35 cellular contexts compared by ENCODE assay signal in genomic region chr3:48143567-48143966, GRCh38. TPM values are rescaled to one million over a fixed set of nuclear protein-coding genes. Genes with fewer than 3 reads are reported as not detected.
"Had no signal": no experiment of that assay in that cellular context is flagged by ENCODE, and none has a peak within 500 bp of the region (broad histone marks: within the 10 kb centered on the region; RNA-seq: fewer than 3 reads in every experiment).

No MANE protein-coding gene starts in this region.

- H3K36me3 ChIP-seq: ascending aorta, cardiac muscle cell had no signal

- H3K27me3 ChIP-seq: ascending aorta, cardiac muscle cell had no signal

- H3K27ac Mint-ChIP-seq: activated B cell treated with CpG ODN at 0.5 μM for 24 hours; activated CD4-positive, alpha-beta memory T cell treated with anti-CD3 and anti-CD28 coated beads for 36 hours; activated CD4-positive, alpha-beta T cell treated with anti-CD3 and anti-CD28 coated beads, Interleukin-2, amount 10 ng/mL, durations not matched to agents 24 days and 14 days; activated CD8-positive, alpha-beta memory T cell treated with anti-CD3 and anti-CD28 coated beads, Interleukin-2, amount 10 ng/mL, durations not matched to agents 7 days and 5 days; activated CD8-positive, alpha-beta T cell treated with anti-CD3 and anti-CD28 coated beads, Interleukin-2, amount 10 ng/mL, durations not matched to agents 7 days and 5 days; activated naive CD4-positive, alpha-beta T cell treated with anti-CD3 and anti-CD28 coated beads, Interleukin-2, amount 10 ng/mL, durations not matched to agents 7 days and 5 days; activated naive CD4-positive, alpha-beta T cell treated with anti-CD3 and anti-CD28 coated beads, Interleukin-2, amount 50 U/mL, for 24 hours; activated naive CD8-positive, alpha-beta T cell; activated naive CD8-positive, alpha-beta T cell treated with anti-CD3 and anti-CD28 coated beads, Interleukin-2, amount 10 ng/mL, durations not matched to agents 7 days and 5 days; activated naive CD8-positive, alpha-beta T cell treated with anti-CD3 and anti-CD28 coated beads, Interleukin-2, amount 50 U/mL, for 24 hours; activated T-cell treated with anti-CD3 and anti-CD28 coated beads, Interleukin-2, amount 50 U/mL, for 24 hours; activated T-helper 2 cell treated with anti-CD3 and anti-CD28 coated beads, Interferon-gamma antibody, Interleukin-2, Interleukin-4, amounts not matched to agents 10 μg/mL and 5 μg/mL and 100 μg/mL, durations not matched to agents 14 hours and 24 hours and 36 hours; brain; T-helper 1 cell treated with Interleukin-12 subunit alpha and Interleukin-12 subunit beta and Interleukin-4 antibody, amounts not matched to agents 30 μg/mL and 1 μg/mL, for 36 hours; T-helper 2 cell treated with Interferon-gamma antibody and Interleukin-4, amounts not matched to agents 5 μg/mL and 100 μg/mL, for 36 hours had no signal

- H3K4me3 Mint-ChIP-seq: activated B cell treated with CpG ODN at 0.5 μM for 24 hours; activated CD4-positive, alpha-beta memory T cell treated with anti-CD3 and anti-CD28 coated beads for 36 hours; activated CD4-positive, alpha-beta T cell treated with anti-CD3 and anti-CD28 coated beads, Interleukin-2, amount 10 ng/mL, durations not matched to agents 24 days and 14 days; activated CD8-positive, alpha-beta memory T cell treated with anti-CD3 and anti-CD28 coated beads, Interleukin-2, amount 10 ng/mL, durations not matched to agents 7 days and 5 days; activated CD8-positive, alpha-beta T cell treated with anti-CD3 and anti-CD28 coated beads, Interleukin-2, amount 10 ng/mL, durations not matched to agents 7 days and 5 days; activated naive CD4-positive, alpha-beta T cell treated with anti-CD3 and anti-CD28 coated beads, Interleukin-2, amount 10 ng/mL, durations not matched to agents 7 days and 5 days; activated naive CD4-positive, alpha-beta T cell treated with anti-CD3 and anti-CD28 coated beads, Interleukin-2, amount 50 U/mL, for 24 hours; activated naive CD8-positive, alpha-beta T cell; activated naive CD8-positive, alpha-beta T cell treated with anti-CD3 and anti-CD28 coated beads, Interleukin-2, amount 10 ng/mL, durations not matched to agents 7 days and 5 days; activated naive CD8-positive, alpha-beta T cell treated with anti-CD3 and anti-CD28 coated beads, Interleukin-2, amount 50 U/mL, for 24 hours; activated T-cell treated with anti-CD3 and anti-CD28 coated beads, Interleukin-2, amount 50 U/mL, for 24 hours; brain; central memory CD8-positive, alpha-beta T cell; T-helper 1 cell treated with Interleukin-12 subunit alpha and Interleukin-12 subunit beta and Interleukin-4 antibody, amounts not matched to agents 30 μg/mL and 1 μg/mL, for 36 hours; T-helper 2 cell treated with Interferon-gamma antibody and Interleukin-4, amounts not matched to agents 5 μg/mL and 100 μg/mL, for 36 hours had no signal

- H3K27me3 Mint-ChIP-seq: activated B cell treated with CpG ODN at 0.5 μM for 24 hours; activated CD4-positive, alpha-beta memory T cell treated with anti-CD3 and anti-CD28 coated beads for 36 hours; activated CD4-positive, alpha-beta T cell treated with anti-CD3 and anti-CD28 coated beads, Interleukin-2, amount 10 ng/mL, durations not matched to agents 24 days and 14 days; activated naive CD4-positive, alpha-beta T cell treated with anti-CD3 and anti-CD28 coated beads, Interleukin-2, amount 50 U/mL, for 24 hours; activated naive CD8-positive, alpha-beta T cell; activated naive CD8-positive, alpha-beta T cell treated with anti-CD3 and anti-CD28 coated beads, Interleukin-2, amount 10 ng/mL, durations not matched to agents 7 days and 5 days; activated naive CD8-positive, alpha-beta T cell treated with anti-CD3 and anti-CD28 coated beads, Interleukin-2, amount 50 U/mL, for 24 hours; activated T-cell treated with anti-CD3 and anti-CD28 coated beads, Interleukin-2, amount 50 U/mL, for 24 hours; brain; central memory CD8-positive, alpha-beta T cell had no signal

- H3K36me3 Mint-ChIP-seq: activated CD4-positive, alpha-beta memory T cell treated with anti-CD3 and anti-CD28 coated beads for 36 hours; activated CD8-positive, alpha-beta memory T cell treated with anti-CD3 and anti-CD28 coated beads, Interleukin-2, amount 10 ng/mL, durations not matched to agents 7 days and 5 days; activated naive CD4-positive, alpha-beta T cell treated with anti-CD3 and anti-CD28 coated beads, Interleukin-2, amount 10 ng/mL, durations not matched to agents 7 days and 5 days; activated naive CD4-positive, alpha-beta T cell treated with anti-CD3 and anti-CD28 coated beads, Interleukin-2, amount 50 U/mL, for 24 hours; activated naive CD8-positive, alpha-beta T cell; activated naive CD8-positive, alpha-beta T cell treated with anti-CD3 and anti-CD28 coated beads, Interleukin-2, amount 10 ng/mL, durations not matched to agents 7 days and 5 days; brain had no signal

- H3K4me1 ChIP-seq: ascending aorta had no signal

- H3K27ac ChIP-seq: ascending aorta, cardiac muscle cell, VCaP had no signal

- ATAC-seq: activated CD8-positive, alpha-beta memory T cell treated with anti-CD3 and anti-CD28 coated beads, Interleukin-2, amount 10 ng/mL, durations not matched to agents 7 days and 5 days; activated CD8-positive, alpha-beta T cell treated with anti-CD3 and anti-CD28 coated beads, Interleukin-2, amount 10 ng/mL, durations not matched to agents 7 days and 5 days; activated naive CD8-positive, alpha-beta T cell treated with anti-CD3 and anti-CD28 coated beads, Interleukin-2, amount 50 U/mL, for 24 hours had no signal

- H3K9me3 ChIP-seq: ascending aorta had no signal

- H3K4me3 ChIP-seq: ascending aorta, cardiac muscle cell had no signal

- H3K4me1 Mint-ChIP-seq: activated B cell treated with CpG ODN at 0.5 μM for 24 hours; activated naive CD4-positive, alpha-beta T cell treated with anti-CD3 and anti-CD28 coated beads, Interleukin-2, amount 10 ng/mL, durations not matched to agents 7 days and 5 days; activated naive CD4-positive, alpha-beta T cell treated with anti-CD3 and anti-CD28 coated beads, Interleukin-2, amount 50 U/mL, for 24 hours; activated naive CD8-positive, alpha-beta T cell treated with anti-CD3 and anti-CD28 coated beads, Interleukin-2, amount 10 ng/mL, durations not matched to agents 7 days and 5 days; activated naive CD8-positive, alpha-beta T cell treated with anti-CD3 and anti-CD28 coated beads, Interleukin-2, amount 50 U/mL, for 24 hours; central memory CD8-positive, alpha-beta T cell had no signal

- DNase-seq: activated B cell treated with CpG ODN at 0.5 μM for 24 hours; activated CD4-positive, alpha-beta memory T cell treated with anti-CD3 and anti-CD28 coated beads for 36 hours; activated CD4-positive, alpha-beta T cell treated with anti-CD3 and anti-CD28 coated beads for 4 hours; activated CD4-positive, alpha-beta T cell treated with anti-CD3 and anti-CD28 coated beads, Interleukin-2, amount 10 ng/mL, durations not matched to agents 24 days and 14 days; activated CD4-positive, alpha-beta T cell treated with anti-CD3 and anti-CD28 coated beads, Interleukin-2, amount 50 U/mL, for 1 hour; activated CD4-positive, alpha-beta T cell treated with anti-CD3 and anti-CD28 coated beads, Interleukin-2, amount 50 U/mL, for 4 hours; activated CD4-positive, CD25-positive, alpha-beta regulatory T cell treated with anti-CD3 and anti-CD28 coated beads, Interleukin-2, amount 50 U/mL, for 72 hours; activated CD8-positive, alpha-beta memory T cell treated with anti-CD3 and anti-CD28 coated beads for 24 hours; activated CD8-positive, alpha-beta memory T cell treated with anti-CD3 and anti-CD28 coated beads, Interleukin-2, amount 10 ng/mL, durations not matched to agents 7 days and 5 days; activated CD8-positive, alpha-beta memory T cell treated with anti-CD3 and anti-CD28 coated beads, Interleukin-2, amount 50 U/mL, for 48 hours; activated CD8-positive, alpha-beta T cell treated with anti-CD3 and anti-CD28 coated beads, Interleukin-2, amount 10 ng/mL, durations not matched to agents 7 days and 5 days; activated effector memory CD4-positive, alpha-beta T cell treated with Interleukin-2 at 50 U/mL for 16 hours; activated gamma-delta T cell; activated naive CD4-positive, alpha-beta T cell treated with anti-CD3 and anti-CD28 coated beads, Interleukin-2, amount 10 ng/mL, durations not matched to agents 7 days and 5 days; activated naive CD4-positive, alpha-beta T cell treated with Interleukin-2 at 50 U/mL for 16 hours; activated naive CD8-positive, alpha-beta T cell treated with anti-CD3 and anti-CD28 coated beads, Interleukin-2, amount 10 ng/mL, durations not matched to agents 7 days and 5 days; activated naive CD8-positive, alpha-beta T cell treated with anti-CD3 and anti-CD28 coated beads, Interleukin-2, amount 50 U/mL, for 24 hours; activated T-cell treated with anti-CD3 and anti-CD28 coated beads, Interleukin-2, amount 50 U/mL, for 24 hours; activated T-cell treated with anti-CD3 and anti-CD28 coated beads, Interleukin-2, amount 50 U/mL, for 48 hours; amygdala; anterior cingulate cortex; caudate nucleus; T-helper 1 cell; T-helper 2 cell; T-helper 9 cell had no signal

- H3K9me3 Mint-ChIP-seq: activated B cell treated with CpG ODN at 0.5 μM for 24 hours; activated CD4-positive, alpha-beta memory T cell treated with anti-CD3 and anti-CD28 coated beads for 36 hours; activated CD4-positive, alpha-beta T cell treated with anti-CD3 and anti-CD28 coated beads, Interleukin-2, amount 10 ng/mL, durations not matched to agents 24 days and 14 days; activated naive CD4-positive, alpha-beta T cell treated with anti-CD3 and anti-CD28 coated beads, Interleukin-2, amount 10 ng/mL, durations not matched to agents 7 days and 5 days; activated naive CD4-positive, alpha-beta T cell treated with anti-CD3 and anti-CD28 coated beads, Interleukin-2, amount 50 U/mL, for 24 hours; activated naive CD8-positive, alpha-beta T cell treated with anti-CD3 and anti-CD28 coated beads, Interleukin-2, amount 10 ng/mL, durations not matched to agents 7 days and 5 days; activated naive CD8-positive, alpha-beta T cell treated with anti-CD3 and anti-CD28 coated beads, Interleukin-2, amount 50 U/mL, for 24 hours; activated T-cell treated with anti-CD3 and anti-CD28 coated beads, Interleukin-2, amount 50 U/mL, for 24 hours; activated T-helper 2 cell treated with anti-CD3 and anti-CD28 coated beads, Interferon-gamma antibody, Interleukin-2, Interleukin-4, amounts not matched to agents 10 μg/mL and 5 μg/mL and 100 μg/mL, durations not matched to agents 14 hours and 24 hours and 36 hours; central memory CD8-positive, alpha-beta T cell; T-helper 1 cell treated with Interleukin-12 subunit alpha and Interleukin-12 subunit beta and Interleukin-4 antibody, amounts not matched to agents 30 μg/mL and 1 μg/mL, for 36 hours; T-helper 2 cell treated with Interferon-gamma antibody and Interleukin-4, amounts not matched to agents 5 μg/mL and 100 μg/mL, for 36 hours had no signal

RNA-seq across cellular contexts. Expression of gene CDC25A, which starts 44.6 kb away (rescaled TPM):
- total RNA-seq: ascending aorta had no signal
